In the genomic region with DNA sequence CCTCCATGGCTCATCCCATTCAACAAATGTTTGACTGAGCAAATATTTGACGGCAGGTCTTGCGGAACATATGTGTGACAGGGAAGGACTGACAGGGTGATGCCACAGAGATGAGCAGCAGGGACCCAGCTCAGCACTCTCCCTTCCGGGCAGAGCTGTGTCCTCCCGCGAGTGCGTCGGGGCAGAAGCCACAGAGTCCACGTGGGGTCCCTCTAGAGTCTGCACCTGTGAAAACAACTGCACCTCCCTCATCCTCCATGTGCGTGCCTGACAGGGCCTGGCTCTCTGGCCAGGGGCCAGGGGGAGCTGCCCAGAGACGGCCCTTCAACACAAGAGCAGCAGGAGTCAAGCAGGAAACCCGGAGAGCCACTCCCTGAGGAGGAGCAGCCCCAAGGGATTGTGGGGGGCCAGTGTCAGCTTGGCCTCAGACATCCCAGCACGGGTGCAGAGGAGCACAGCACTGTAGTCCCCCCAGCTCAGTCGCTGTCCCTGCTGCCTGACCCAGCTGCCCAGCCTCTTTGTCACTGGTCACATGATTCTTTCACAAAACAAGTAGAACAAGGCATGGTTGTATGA, we compare ENCODE assay signal across 1 cellular context.
TF ChIP-seq lines count a peak whose summit lies in the region.

No MANE protein-coding gene starts in this region.

TF ChIP-seq in IMR-90, 13 proteins besides CTCF, POLR2A, EP300 and RAD21 (continued from another document):
- TF ChIP-seq MXI1 (IDR thresholded peaks at IDR 0.05; ENCODE audit: borderline replicate concordance, low read depth, low read length): no peak
- TF ChIP-seq MAFK (IDR thresholded peaks at IDR 0.05; ENCODE audit: low read depth, low read length): no peak
- TF ChIP-seq CEBPB (IDR thresholded peaks at IDR 0.05; ENCODE audit: low read depth, low read length): no peak
- TF ChIP-seq FOS (IDR thresholded peaks at IDR 0.05; ENCODE audit: low read depth, low read length): no peak
- TF ChIP-seq SMC3 (IDR thresholded peaks at IDR 0.05; ENCODE audit: low read depth, low read length): no peak
- TF ChIP-seq NFE2L2 (IDR thresholded peaks at IDR 0.05; ENCODE audit: low read depth, low read length): no peak
- no peak for TF ChIP-seq CHD1 (IDR thresholded peaks at IDR 0.05; ENCODE audit: low read depth, low read length)
- no peak for TF ChIP-seq MAZ (IDR thresholded peaks at IDR 0.05; ENCODE audit: borderline replicate concordance, low read depth, low read length)
